Comparison of ENCODE assay signal across 8 cellular contexts in the genomic region with DNA sequence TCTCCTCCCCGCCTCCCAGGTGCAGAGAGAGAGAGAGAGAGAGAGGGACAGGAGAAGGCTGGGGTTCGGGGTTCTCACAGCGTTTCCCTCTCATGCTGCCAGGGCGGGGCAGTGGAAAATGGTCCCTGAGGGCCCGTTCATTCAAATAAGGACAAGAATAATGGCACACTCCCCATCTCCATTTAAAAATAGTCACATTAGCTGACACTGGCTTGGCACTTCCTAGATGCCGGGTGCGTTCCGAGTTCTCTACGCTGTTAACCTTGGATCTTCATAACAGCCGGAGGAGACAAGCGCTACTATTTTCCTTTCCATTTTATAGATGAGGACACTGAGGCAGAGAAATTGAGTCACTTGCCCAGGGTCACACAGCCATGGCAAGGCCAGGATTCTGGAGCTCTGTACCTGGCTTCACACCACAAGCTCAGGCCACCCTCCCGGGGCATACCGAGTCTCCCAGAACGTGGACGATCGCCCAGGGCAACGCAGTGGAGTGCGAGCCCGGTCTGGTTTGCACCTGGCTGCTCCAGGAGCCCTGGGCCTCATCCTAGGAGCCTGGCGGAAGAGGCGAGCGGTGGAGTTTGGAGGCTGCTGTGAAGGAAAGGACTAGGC. TPM values are rescaled to one million over a fixed set of nuclear protein-coding genes. Genes with fewer than 3 reads are reported as not detected.
DNase-seq lines count a peak whose midpoint lies in the region; ATAC-seq and TF ChIP-seq lines count a peak whose summit lies in the region.

No MANE protein-coding gene starts in this region.

- H3K27me3 ChIP-seq in BJ (ENCODE audit: control insufficient read depth, insufficient read depth, low read length) (no peaks in the 10 kb centered on the region; the same call in 1 of the 2 replicates), colonic mucosa (no peaks in the 10 kb centered on the region)
- no peaks in the 10 kb centered on the region for H3K27me3 ChIP-seq in naive thymus-derived CD4-positive, alpha-beta T cell (ENCODE audit: control insufficient read depth in 2 of 2, insufficient read depth in 2 of 2, low read length in 2 of 2)

- H3K4me3 Mint-ChIP-seq in IgD-negative memory B cell = peak overlapping the region; percentile 83 to 100 (median 97)
- H3K4me3 Mint-ChIP-seq in naive thymus-derived CD4-positive, alpha-beta T cell = peak overlapping the region; percentile 91 to 100 (median 95)

- H3K9ac ChIP-seq in colonic mucosa (ENCODE audit: low read depth in 2 of 2, low read length in 2 of 2) = peak overlapping the region; percentile 36 to 51

- H3K27me3 Mint-ChIP-seq in IgD-negative memory B cell = no peaks in the 10 kb centered on the region
- H3K27me3 Mint-ChIP-seq in naive thymus-derived CD4-positive, alpha-beta T cell = peaks cover 0 to 1% (median 0%) of the 10 kb centered on the region in 5 donors

- H3K27ac ChIP-seq in colonic mucosa = peak overlapping the region; percentile 82
- H3K27ac ChIP-seq in naive thymus-derived CD4-positive, alpha-beta T cell (ENCODE audit: low read depth, low read length) = peak overlapping the region; percentile 61

- peak overlapping the region; percentile 67 to 98 (median 96) for H3K27ac Mint-ChIP-seq in IgD-negative memory B cell
- peak overlapping the region; percentile 89 to 98 (median 96) for H3K27ac Mint-ChIP-seq in naive thymus-derived CD4-positive, alpha-beta T cell

- H3K4me3 ChIP-seq in BJ (ENCODE audit: low read depth, low read length) (peak overlapping the region; percentile 99; the same call in 1 of the 2 replicates), colonic mucosa (peak overlapping the region; percentile 74)
- H3K4me3 ChIP-seq in naive thymus-derived CD4-positive, alpha-beta T cell (ENCODE audit: low read length) = peak overlapping the region; percentile 100

- H3K4me1 ChIP-seq in colonic mucosa = peaks cover 5% of the 10 kb centered on the region
- peaks cover 20 to 27% of the 10 kb centered on the region in 2 donors for H3K4me1 ChIP-seq in naive thymus-derived CD4-positive, alpha-beta T cell (ENCODE audit: control insufficient read depth in 2 of 2, insufficient read depth in 2 of 2, low read length in 2 of 2)

- H3K36me3 ChIP-seq in BJ (ENCODE audit: control insufficient read depth, insufficient read depth, low read length) (peaks cover 5% of the 10 kb centered on the region), colonic mucosa (no peaks in the 10 kb centered on the region)
- H3K36me3 ChIP-seq in naive thymus-derived CD4-positive, alpha-beta T cell (ENCODE audit: control insufficient read depth in 2 of 3, insufficient read depth in 3 of 3, low read length in 3 of 3) = no peaks in the 10 kb centered on the region

- intact Hi-C loops in colonic mucosa (cut with DNase I) = loop anchor here (5.0 kb wide), 1 partner anchor 56 kb away; no protein-coding TSS in a partner anchor
- intact Hi-C loops in naive thymus-derived CD4-positive, alpha-beta T cell (cut with micrococcal nuclease) = loop anchor here (1.0 to 10.0 kb wide), 18 partner anchors 23 to 1737 kb away; a partner anchor contains a TSS

- H3K4me1 Mint-ChIP-seq in IgD-negative memory B cell = peaks cover 27 to 47% (median 46%) of the 10 kb centered on the region in 3 donors
- H3K4me1 Mint-ChIP-seq in naive thymus-derived CD4-positive, alpha-beta T cell = peaks cover 37 to 55% (median 47%) of the 10 kb centered on the region in 7 donors

- H3K9me3 Mint-ChIP-seq in IgD-negative memory B cell = no peaks in the 10 kb centered on the region
- peaks cover 0 to 4% (median 0%) of the 10 kb centered on the region in 11 donors for H3K9me3 Mint-ChIP-seq in naive thymus-derived CD4-positive, alpha-beta T cell

- DNase-seq in BJ (ENCODE audit: low read depth) = no peak
- no peak for DNase-seq in colonic mucosa
- DNase-seq in naive thymus-derived CD4-positive, alpha-beta T cell = no peak
- DNase-seq in Kasumi-1 (lab: John Stamatoyannopoulos, UW) = no peak
- DNase-seq in SKM-1 treated with dmso at 0.1 percent for 144 hours (lab: John Stamatoyannopoulos, UW; ENCODE audit: unreplicated experiment) = no peak
- DNase-seq in NCI-H146 treated with DMSO at 0.1 percent for 48 hours (lab: John Stamatoyannopoulos, UW; ENCODE audit: unreplicated experiment) = no peak

- ATAC-seq in naive thymus-derived CD4-positive, alpha-beta T cell = no peak
- ATAC-seq in GM21447 (IDR thresholded peaks at IDR 0.05; ENCODE audit: unreplicated experiment) = no peak

- H3K36me3 Mint-ChIP-seq in IgD-negative memory B cell = peaks cover 4% of the 10 kb centered on the region
- H3K36me3 Mint-ChIP-seq in naive thymus-derived CD4-positive, alpha-beta T cell = peaks cover 0 to 4% (median 0%) of the 10 kb centered on the region in 5 donors

- POLR2A ChIA-PET in BJ (lab: Charles Lee) = interaction anchor here (0.6 kb wide), 1 partner anchor 14 kb away, joined by 4 read pairs; no protein-coding TSS in a partner anchor
- POLR2A ChIA-PET in naive thymus-derived CD4-positive, alpha-beta T cell (lab: Charles Lee) = interaction anchor here (0.7 to 3.5 kb wide), 10 partner anchors 22 to 511 kb away, joined by 3 to 23 read pairs (median 5); a partner anchor contains a TSS

- CTCF ChIA-PET in BJ (lab: Yijun Ruan, JAX) = interaction anchor here (0.9 to 2.6 kb wide), 6 partner anchors 9 to 198 kb away, joined by 3 to 7 read pairs (median 4); no protein-coding TSS in a partner anchor
- CTCF ChIA-PET in naive thymus-derived CD4-positive, alpha-beta T cell (lab: Charles Lee) = interaction anchor here (1.0 to 3.0 kb wide), 7 partner anchors 30 to 140 kb away, joined by 3 to 19 read pairs (median 4); no protein-coding TSS in a partner anchor

- TF ChIP-seq CTCF in BJ (IDR thresholded peaks at IDR 0.05; ENCODE audit: insufficient read depth, low read depth, low read length) = no peak
- no peak for TF ChIP-seq CTCF in colonic mucosa (IDR thresholded peaks at IDR 0.05)

- H3K9me3 ChIP-seq in colonic mucosa = no peaks in the 10 kb centered on the region
- H3K9me3 ChIP-seq in naive thymus-derived CD4-positive, alpha-beta T cell (ENCODE audit: control insufficient read depth in 2 of 3, low read length in 3 of 3) = no peaks in the 10 kb centered on the region

RNA-seq across cellular contexts. Expression of a gene that starts 0.6 kb away (rescaled TPM):
- polyA plus RNA-seq in BJ (2011; rRNA removed) = 61.6 and 114 TPM in 2 replicates
- 67.9 and 110 TPM in 2 replicates for polyA minus RNA-seq in BJ (2011; rRNA and poly(A)+ RNA removed)
- 7.6 TPM for polyA plus RNA-seq in IgD-negative memory B cell
- total RNA-seq in colonic mucosa = 10 to 100 TPM in 1 of 2 donors, 1 to 10 TPM in 1; 7.2 to 13.0 TPM
- total RNA-seq in naive thymus-derived CD4-positive, alpha-beta T cell = 10 to 100 TPM; 34.5 to 87.5 (median 35.6) TPM
- 1 to 10 TPM; 3.0 to 3.2 TPM for polyA plus RNA-seq in naive thymus-derived CD4-positive, alpha-beta T cell
